Comparison of ENCODE assay signal across 1 cellular context in genomic region chr11:9601876-9602199, GRCh38.
TF ChIP-seq lines count a peak whose summit lies in the region.

No MANE protein-coding gene starts in this region.

TF ChIP-seq in HEK293, 187 proteins besides CTCF, POLR2A, EP300 and RAD21 (continued from another document):
- TF ChIP-seq ZSCAN5A (tag by site-specific recombination; IDR thresholded peaks at IDR 0.05) (no peak), ZIC2 (tag by site-specific recombination; IDR thresholded peaks at IDR 0.05) (no peak), PATZ1 (tag by site-specific recombination; IDR thresholded peaks at IDR 0.05) (no peak), REPIN1 (tag by site-specific recombination; IDR thresholded peaks at IDR 0.05; ENCODE audit: low read depth) (no peak), ZSCAN4 (tag by site-specific recombination; IDR thresholded peaks at IDR 0.05) (peak; percentile 67; the same call in 1 of the 2 replicates), ZNF148 (tag by site-specific recombination; IDR thresholded peaks at IDR 0.05; ENCODE audit: borderline replicate concordance) (no peak), ZNF692 (tag by site-specific recombination; IDR thresholded peaks at IDR 0.05) (no peak), PRDM10 (tag by site-specific recombination; IDR thresholded peaks at IDR 0.05) (peak; percentile 68), EGR2 (tag by site-specific recombination; IDR thresholded peaks at IDR 0.05; ENCODE audit: low read depth) (no peak), INSM2 (tag by site-specific recombination; IDR thresholded peaks at IDR 0.05) (no peak), ZNF16 (tag by site-specific recombination; IDR thresholded peaks at IDR 0.05; ENCODE audit: low read depth) (no peak), ZNF140 (tag by site-specific recombination; IDR thresholded peaks at IDR 0.05) (no peak)
